Comparison of ENCODE assay signal across 30 cellular contexts in genomic region chr15:95687686-95688085, GRCh38.
"Had no signal": no experiment of that assay in that cellular context is flagged by ENCODE, and none has a peak within 500 bp of the region (broad histone marks: within the 10 kb centered on the region; RNA-seq: fewer than 3 reads in every experiment).

No MANE protein-coding gene starts in this region.

- H3K36me3 ChIP-seq: brain microvascular endothelial cell, gastrocnemius medialis, heart left ventricle, WERI-Rb-1 had no signal

- H3K27ac ChIP-seq: brain microvascular endothelial cell, foreskin keratinocyte, gastrocnemius medialis, heart left ventricle, WERI-Rb-1 had no signal

- H3K4me1 Mint-ChIP-seq: activated B cell treated with CpG ODN at 0.5 μM for 24 hours; activated T-helper 17 cell treated with anti-CD3 and anti-CD28 coated beads, Interleukin-2, amount 50 U/mL, for 72 hours; T-helper 17 cell had no signal

- ATAC-seq: activated CD4-positive, CD25-positive, alpha-beta regulatory T cell treated with anti-CD3 and anti-CD28 coated beads, Interleukin-2, amount 50 U/mL, for 24 hours; activated CD8-positive, alpha-beta T cell treated with anti-CD3 and anti-CD28 coated beads for 36 hours; activated T-cell treated with anti-CD3 and anti-CD28 coated beads, Interleukin-2, amount 50 U/mL, for 4 hours; activated T-helper 17 cell treated with anti-CD3 and anti-CD28 coated beads, Interleukin-2, amount 50 U/mL, for 72 hours; esophagus mucosa; foreskin keratinocyte; gastrocnemius medialis; heart left ventricle; T-helper 17 cell had no signal

- DNase-seq: activated B cell treated with CpG ODN at 0.5 μM for 24 hours; activated CD4-positive, alpha-beta T cell treated with anti-CD3 and anti-CD28 coated beads for 48 hours; activated CD4-positive, alpha-beta T cell treated with anti-CD3 and anti-CD28 coated beads, Interleukin-2, amount 50 U/mL, for 1 hour; activated CD4-positive, alpha-beta T cell treated with anti-CD3 and anti-CD28 coated beads, Interleukin-2, amount 50 U/mL, for 48 hours; activated CD8-positive, alpha-beta memory T cell treated with anti-CD3 and anti-CD28 coated beads for 24 hours; activated CD8-positive, alpha-beta T cell treated with anti-CD3 and anti-CD28 coated beads for 36 hours; activated effector memory CD4-positive, alpha-beta T cell treated with Interleukin-2 at 50 U/mL for 16 hours; activated gamma-delta T cell treated with Interleukin-2 at 50 U/mL for 16 hours; activated naive CD4-positive, alpha-beta T cell treated with anti-CD3 and anti-CD28 coated beads, Interleukin-2, amount 50 U/mL, for 16 hours; activated naive CD4-positive, alpha-beta T cell treated with Interleukin-2 at 50 U/mL for 16 hours; activated T-cell treated with anti-CD3 and anti-CD28 coated beads, Interleukin-2, amount 50 U/mL, for 4 hours; amniotic stem cell; anterior cingulate cortex; brain microvascular endothelial cell; caudate nucleus; cortex of kidney; effector CD8-positive, alpha-beta T cell; gastrocnemius medialis; glutamatergic neuron; heart left ventricle; T-helper 1 cell; T-helper 17 cell; T1000; WERI-Rb-1 had no signal

- H3K4me1 ChIP-seq: gastrocnemius medialis had no signal

- H3K9me3 Mint-ChIP-seq: activated CD8-positive, alpha-beta T cell treated with anti-CD3 and anti-CD28 coated beads for 36 hours; activated T-cell treated with anti-CD3 and anti-CD28 coated beads, Interleukin-2, amount 50 U/mL, for 4 hours had no signal

- H3K27me3 Mint-ChIP-seq: activated B cell treated with CpG ODN at 0.5 μM for 24 hours; activated T-helper 17 cell treated with anti-CD3 and anti-CD28 coated beads, Interleukin-2, amount 50 U/mL, for 72 hours; T-helper 17 cell had no signal

- H3K9me3 ChIP-seq: gastrocnemius medialis had no signal

- H3K36me3 Mint-ChIP-seq: activated naive CD8-positive, alpha-beta T cell had no signal

- H3K27me3 ChIP-seq: brain microvascular endothelial cell, foreskin keratinocyte, gastrocnemius medialis, heart left ventricle had no signal

- H3K27ac Mint-ChIP-seq: activated B cell treated with CpG ODN at 0.5 μM for 24 hours; activated CD8-positive, alpha-beta T cell treated with anti-CD3 and anti-CD28 coated beads for 36 hours; activated naive CD8-positive, alpha-beta T cell; activated T-helper 17 cell treated with anti-CD3 and anti-CD28 coated beads, Interleukin-2, amount 50 U/mL, for 72 hours; T-helper 17 cell; T-helper 2 cell treated with Interferon-gamma antibody and Interleukin-4, amounts not matched to agents 5 μg/mL and 100 μg/mL, for 36 hours had no signal

- H3K4me3 Mint-ChIP-seq: activated B cell treated with CpG ODN at 0.5 μM for 24 hours; activated CD8-positive, alpha-beta T cell treated with anti-CD3 and anti-CD28 coated beads for 36 hours; activated naive CD8-positive, alpha-beta T cell; activated T-cell treated with anti-CD3 and anti-CD28 coated beads, Interleukin-2, amount 50 U/mL, for 4 hours; activated T-helper 17 cell treated with anti-CD3 and anti-CD28 coated beads, Interleukin-2, amount 50 U/mL, for 72 hours; T-helper 17 cell; T-helper 2 cell treated with Interferon-gamma antibody and Interleukin-4, amounts not matched to agents 5 μg/mL and 100 μg/mL, for 36 hours had no signal

- H3K4me3 ChIP-seq: gastrocnemius medialis, heart left ventricle had no signal
